8 cellular contexts compared by ENCODE assay signal in genomic region chr13:99501135-99501951, GRCh38. TPM values are rescaled to one million over a fixed set of nuclear protein-coding genes. Genes with fewer than 3 reads are reported as not detected.
A peak's percentile ranks its signal among the peaks of the same experiment; 100 is the strongest.
DNase-seq lines count a peak whose midpoint lies in the region; ATAC-seq and TF ChIP-seq lines count a peak whose summit lies in the region.

TM9SF2 (plus strand) TSS chr13:99501472; CDS start chr13:99501607, 135 bp downstream.

- peak within 1 kb of the TSS; percentile 93 for H3K4me3 ChIP-seq in Jurkat, Clone E6-1 (ENCODE audit: low read length)
- peak within 1 kb of the TSS; percentile 79 for H3K4me3 ChIP-seq in PC-9
- peak within 1 kb of the TSS; percentile 92 for H3K4me3 ChIP-seq in epithelial cell of proximal tubule (ENCODE audit: low read depth, low read length)
- peak within 1 kb of the TSS; percentile 95 to 99 for H3K4me3 ChIP-seq in mucosa of rectum (ENCODE audit: low read length in 2 of 2)

- H4K20me1 ChIP-seq in PC-9 (ENCODE audit: insufficient read depth) = peaks cover 31% of the 10 kb centered on the region

- intact Hi-C loops in PC-9 (cut with micrococcal nuclease; ENCODE audit: unreplicated experiment) = loop anchor here (2.0 kb wide), 1 partner anchor 59 kb away; no protein-coding TSS in a partner anchor

- peaks cover 56% of the 10 kb centered on the region for H3K79me2 ChIP-seq in PC-9 (ENCODE audit: low read depth)

- H3K4me1 ChIP-seq in PC-9 (replicated peaks; ENCODE audit: insufficient read depth) = peaks cover 66% of the 10 kb centered on the region
- H3K4me1 ChIP-seq in mucosa of rectum (ENCODE audit: control insufficient read depth in 2 of 2, insufficient read depth in 2 of 2, low read length in 2 of 2) = peaks cover 30 to 43% of the 10 kb centered on the region in 2 donors

- H3K27me3 ChIP-seq in PC-9 (ENCODE audit: insufficient read depth, low read depth) (no peaks in the 10 kb centered on the region), mucosa of rectum (ENCODE audit: control insufficient read depth in 2 of 2, insufficient read depth in 2 of 2, low read length in 2 of 2) (no peaks in the 10 kb centered on the region)

- BruUV-seq in PC-9 (replicated peaks; lab: Mats Ljungman, UMichigan) = TSS peak; percentile 37

- TF ChIP-seq CTCF in PC-9 (conservative IDR thresholded peaks at IDR 0.05) (no peak), epithelial cell of proximal tubule (conservative IDR thresholded peaks at IDR 0.05; ENCODE audit: low read depth, low read length) (no peak)

- peaks cover 2% of the 10 kb centered on the region; the same call in 1 of the 2 replicates for H3K36me3 ChIP-seq in PC-9 (ENCODE audit: low read depth)
- H3K36me3 ChIP-seq in mucosa of rectum (ENCODE audit: control insufficient read depth in 2 of 2, insufficient read depth in 2 of 2, low read length in 2 of 2) = no peaks in the 10 kb centered on the region

- peak within 1 kb of the TSS; percentile 72 for H3K27ac ChIP-seq in PC-9
- peak within 1 kb of the TSS; percentile 97 to 98 for H3K27ac ChIP-seq in mucosa of rectum (ENCODE audit: low read depth in 2 of 2, low read length in 2 of 2)

- POLR2A ChIA-PET in PC-9 (lab: Charles Lee; ENCODE audit: unreplicated experiment) = interaction anchor here (0.7 kb wide), 2 partner anchors 456 to 719 kb away, joined by 5 read pairs; no protein-coding TSS in a partner anchor

- H3K9me3 ChIP-seq in PC-9 (ENCODE audit: insufficient read depth, low read depth) (no peaks in the 10 kb centered on the region), mucosa of rectum (ENCODE audit: control insufficient read depth in 2 of 2, low read length in 2 of 2) (no peaks in the 10 kb centered on the region)

- peak; percentile 33 for ATAC-seq in GM21576 (IDR thresholded peaks at IDR 0.05; ENCODE audit: unreplicated experiment)

- peak within 1 kb of the TSS; percentile 99 for H3K4me2 ChIP-seq in PC-9

- DNase-seq in DMS114 treated with DMSO at 0.1 percent for 48 hours (lab: John Stamatoyannopoulos, UW; ENCODE audit: unreplicated experiment) (peak; percentile 83), PC-9 (peak; percentile 94 to 98), epithelial cell of proximal tubule (ENCODE audit: low read depth) (peak; percentile 55)
- DNase-seq in Jurkat, Clone E6-1 (ENCODE audit: low read depth, low spot score) = peak; percentile 96
- peak; percentile 98 for DNase-seq in activated T-cell treated with anti-CD3 and anti-CD28 coated beads, Interleukin-2, amount 50 U/mL, for 1 hour
- peak; percentile 99 for DNase-seq in stimulated activated CD8-positive, alpha-beta memory T cell treated with anti-CD3 and anti-CD28 coated beads, Interleukin-4, amount 100 ng/mL, for 48 hours

- H3K9me2 ChIP-seq in PC-9 (ENCODE audit: insufficient read depth) = no peaks in the 10 kb centered on the region

- H2AFZ ChIP-seq in PC-9 = peak within 1 kb of the TSS; percentile 87

- H3F3A ChIP-seq in PC-9 (ENCODE audit: insufficient read depth, low read depth) = peaks cover 26% of the 10 kb centered on the region

- CTCF ChIA-PET in PC-9 (lab: Charles Lee) = interaction anchor here (0.5 to 0.6 kb wide), 2 partner anchors 37 to 58 kb away, joined by 3 to 4 read pairs; no protein-coding TSS in a partner anchor

- H3K9ac ChIP-seq in mucosa of rectum (ENCODE audit: low read depth in 1 of 2, low read length in 2 of 2) = peak within 1 kb of the TSS; percentile 94 to 98

RNA-seq across cellular contexts. Expression of gene TM9SF2, which starts in this region (rescaled TPM):
- polyA plus RNA-seq in Jurkat, Clone E6-1 (2012; ENCODE audit: insufficient read depth, insufficient read length) = 50.0 TPM
- total RNA-seq in PC-9 (2021) (66.5 and 87.0 TPM in 2 replicates), epithelial cell of proximal tubule (96.1 and 114 TPM in 2 replicates)

Comparison
In these comparisons a context has a peak if more than half of its experiments do, and no peak if none do; other contexts are left out.
1. Peak in every context shown above with its lines: DNase-seq, ATAC-seq, H3K4me3 ChIP-seq and H3K27ac ChIP-seq.